In the genomic region with DNA sequence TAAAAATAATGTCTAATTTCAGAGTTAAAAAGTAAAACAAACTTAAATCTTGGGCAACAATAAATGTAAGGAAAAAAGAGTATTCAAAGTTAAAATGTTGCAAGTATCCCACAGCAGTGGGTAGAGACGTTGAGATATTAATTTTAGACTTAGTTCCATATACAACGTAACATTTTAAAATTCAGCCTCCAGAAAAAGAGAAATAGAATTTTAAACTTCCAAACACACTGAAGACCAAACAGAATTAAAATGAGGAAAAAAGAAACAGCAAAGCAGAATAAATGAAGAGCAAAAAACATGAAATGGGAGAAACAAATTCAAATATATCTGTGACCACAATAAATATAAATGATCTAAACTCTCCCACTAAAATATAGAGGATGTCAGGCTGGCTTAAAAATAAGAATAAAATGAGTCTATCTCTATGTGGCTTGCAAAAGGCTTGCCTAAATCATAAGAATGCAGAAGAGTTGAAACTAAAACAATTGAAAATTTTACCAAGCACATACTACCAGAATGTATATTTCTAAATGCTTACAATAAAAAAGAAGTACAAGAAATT, we compare ENCODE assay signal across 9 cellular contexts. TPM values are rescaled to one million over a fixed set of nuclear protein-coding genes. Genes with fewer than 3 reads are reported as not detected.
"Had no signal": no experiment of that assay in that cellular context is flagged by ENCODE, and none has a peak within 500 bp of the region (broad histone marks: within the 10 kb centered on the region; RNA-seq: fewer than 3 reads in every experiment).

No MANE protein-coding gene starts in this region.

- H3K27ac ChIP-seq: HL-60, KMS-11 had no signal

- H3K4me3 ChIP-seq: GM23338 had no signal

- ATAC-seq: GM23338 had no signal

- H2AFZ ChIP-seq: GM23338 had no signal

- H3K9ac ChIP-seq: KMS-11 had no signal

- H3K4me2 ChIP-seq: GM23338, KMS-11 had no signal

- DNase-seq: H9, HCEC 1CT, Karpas-422 had no signal

- FAIRE-seq: H1, H54 had no signal

RNA-seq across cellular contexts. Expression of gene EGFR, which starts 46.0 kb away (rescaled TPM):
- polyA plus RNA-seq: IgD-negative memory B cell had no signal
